Comparison of ENCODE assay signal across 23 cellular contexts in genomic region chr16:85847036-85847435, GRCh38. TPM values are rescaled to one million over a fixed set of nuclear protein-coding genes. Genes with fewer than 3 reads are reported as not detected.
"Had no signal": no experiment of that assay in that cellular context is flagged by ENCODE, and none has a peak within 500 bp of the region (broad histone marks: within the 10 kb centered on the region; RNA-seq: fewer than 3 reads in every experiment).

No MANE protein-coding gene starts in this region.

- H3K36me3 ChIP-seq: esophagus squamous epithelium, gastroesophageal sphincter, spleen, suprapubic skin, thyroid gland, upper lobe of left lung, uterus had no signal

- H3K27me3 ChIP-seq: thyroid gland, upper lobe of left lung had no signal

- H3K9me3 ChIP-seq: esophagus squamous epithelium, gastroesophageal sphincter, suprapubic skin, thyroid gland, upper lobe of left lung, uterus had no signal

- H3K4me3 ChIP-seq: esophagus squamous epithelium, gastroesophageal sphincter, spleen, suprapubic skin, thyroid gland, upper lobe of left lung, uterus had no signal

- H3K36me3 Mint-ChIP-seq: naive thymus-derived CD4-positive, alpha-beta T cell had no signal

- H3K4me1 ChIP-seq: esophagus squamous epithelium, suprapubic skin, thyroid gland, uterus had no signal

- H3K9me3 Mint-ChIP-seq: central memory CD8-positive, alpha-beta T cell; effector memory CD8-positive, alpha-beta T cell; nephron progenitor cell had no signal

- ATAC-seq: effector memory CD8-positive, alpha-beta T cell; gastroesophageal sphincter; left ventricle myocardium superior; naive thymus-derived CD4-positive, alpha-beta T cell; right cardiac atrium had no signal

- DNase-seq: effector memory CD8-positive, alpha-beta T cell; esophagus squamous epithelium; foreskin fibroblast; glutamatergic neuron; islet precursor cell; left ventricle myocardium superior; mammary epithelial cell; naive thymus-derived CD4-positive, alpha-beta T cell; nephron progenitor cell; right cardiac atrium; spleen; stimulated activated CD4-positive, alpha-beta T cell treated with anti-CD3 and anti-CD28 coated beads, Interleukin-15, amount 100 ng/mL, for 24 hours; stimulated activated CD4-positive, alpha-beta T cell treated with anti-CD3 and anti-CD28 coated beads, Interleukin-1b, Interleukin-23, amount 100 ng/mL, for 48 hours; stimulated activated CD4-positive, alpha-beta T cell treated with anti-CD3 and anti-CD28 coated beads, Interleukin-4, amount 100 ng/mL, for 4 hours; stimulated activated naive CD4-positive, alpha-beta T cell treated with Interleukin-2 at 50 U/mL for 16 hours; thyroid gland; upper lobe of left lung; uterus had no signal

- H3K27ac Mint-ChIP-seq: naive thymus-derived CD4-positive, alpha-beta T cell; nephron progenitor cell had no signal

- H3K27ac ChIP-seq: epithelial cell of prostate, esophagus squamous epithelium, gastroesophageal sphincter, spleen, suprapubic skin, thyroid gland, upper lobe of left lung, uterus had no signal

- H3K4me3 Mint-ChIP-seq: central memory CD8-positive, alpha-beta T cell; effector memory CD8-positive, alpha-beta T cell; naive thymus-derived CD4-positive, alpha-beta T cell; nephron progenitor cell had no signal

RNA-seq across cellular contexts. Expression of gene IRF8, which starts 51.9 kb away (rescaled TPM):
- total RNA-seq: mammary epithelial cell, osteocyte had no signal
- polyA plus RNA-seq: mammary epithelial cell had no signal
